Comparison of ENCODE assay signal across 2 cellular contexts in genomic region chr6:125002090-125002741, GRCh38.
TF ChIP-seq lines count a peak whose summit lies in the region.

No MANE protein-coding gene starts in this region.

TF ChIP-seq in A549, 52 proteins besides CTCF, POLR2A, EP300 and RAD21 (continued from another document):
- TF ChIP-seq HOXB5 (CRISPR knock-in tag; IDR thresholded peaks at IDR 0.05) (no peak), RFX5 (IDR thresholded peaks at IDR 0.05) (no peak), HOXA7 (CRISPR knock-in tag; IDR thresholded peaks at IDR 0.05) (no peak), ATOH8 (CRISPR knock-in tag; IDR thresholded peaks at IDR 0.05; ENCODE audit: low read depth) (no peak), FOSL2 (IDR thresholded peaks at IDR 0.05) (no peak), FOSL2 (CRISPR knock-in tag; IDR thresholded peaks at IDR 0.05) (no peak), JUN (IDR thresholded peaks at IDR 0.05) (no peak), ZFP36 (IDR thresholded peaks at IDR 0.05; ENCODE audit: borderline replicate concordance, partially characterized antibody) (no peak), CBX2 (IDR thresholded peaks at IDR 0.05; ENCODE audit: borderline replicate concordance, low read depth) (no peak), EHMT2 (IDR thresholded peaks at IDR 0.05; ENCODE audit: low read depth) (no peak), CHD2 (IDR thresholded peaks at IDR 0.05; ENCODE audit: low read length, partially characterized antibody) (no peak)

TF ChIP-seq in IMR-90, 13 proteins besides CTCF, POLR2A, EP300 and RAD21 (continued from another document):
- TF ChIP-seq ELK1 (IDR thresholded peaks at IDR 0.05; ENCODE audit: borderline replicate concordance, low read depth, low read length), result no peak
- no peak for TF ChIP-seq CEBPB (IDR thresholded peaks at IDR 0.05; ENCODE audit: low read depth, low read length)
TF ChIP-seq in IMR-90: peak in this region for 0.
